In the genomic region with DNA sequence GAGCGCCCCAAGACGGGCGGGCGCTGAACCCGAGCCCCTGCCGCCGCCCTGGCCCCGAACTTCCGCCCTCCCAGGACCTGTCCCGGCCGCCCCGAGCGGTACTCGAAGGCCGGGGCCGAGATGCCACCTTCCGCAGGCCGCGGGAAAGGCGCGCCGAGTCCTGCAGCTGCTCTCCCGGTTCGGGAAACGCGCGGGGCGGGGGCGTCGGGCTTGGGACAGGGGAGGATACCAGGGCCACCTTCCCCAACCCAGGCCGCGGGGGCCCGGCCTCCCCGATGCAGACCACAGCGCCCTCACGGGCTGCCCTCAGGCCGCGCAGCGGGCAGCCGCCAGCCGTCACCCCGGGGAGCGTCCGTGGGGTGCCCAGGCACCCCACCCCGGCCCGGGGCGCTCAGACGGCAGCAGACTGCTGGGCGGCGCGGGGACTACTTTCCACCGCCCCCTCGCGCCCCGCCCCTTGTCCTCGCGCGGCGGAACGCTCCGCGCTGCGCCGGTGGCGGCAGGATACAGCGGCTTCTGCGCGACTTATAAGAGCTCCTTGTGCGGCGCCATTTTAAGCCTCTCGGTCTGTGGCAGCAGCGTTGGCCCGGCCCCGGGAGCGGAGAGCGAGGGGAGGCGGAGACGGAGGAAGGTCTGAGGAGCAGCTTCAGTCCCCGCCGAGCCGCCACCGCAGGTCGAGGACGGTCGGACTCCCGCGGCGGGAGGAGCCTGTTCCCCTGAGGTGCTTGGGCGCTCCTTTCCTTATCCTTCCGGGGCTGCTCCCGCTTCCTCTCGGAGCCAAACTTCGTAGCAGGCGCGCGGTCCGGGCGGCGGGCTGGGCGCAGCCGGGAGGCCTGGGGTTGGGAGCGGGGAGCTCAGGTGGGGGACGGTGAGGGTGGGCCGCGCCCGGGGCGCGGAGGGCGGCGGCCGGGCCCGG, we compare ENCODE assay signal across 1 cellular context.
TF ChIP-seq lines count a peak whose summit lies in the region.

A gene (plus strand): TSS at position 556 of the 916 bp plus-strand sequence. CDS start 24,564 bp downstream, outside the sequence.

TF ChIP-seq in K562, 482 proteins besides CTCF, POLR2A, EP300 and RAD21 (continued from another document and continues in another):
- TF ChIP-seq, protein P1, sequence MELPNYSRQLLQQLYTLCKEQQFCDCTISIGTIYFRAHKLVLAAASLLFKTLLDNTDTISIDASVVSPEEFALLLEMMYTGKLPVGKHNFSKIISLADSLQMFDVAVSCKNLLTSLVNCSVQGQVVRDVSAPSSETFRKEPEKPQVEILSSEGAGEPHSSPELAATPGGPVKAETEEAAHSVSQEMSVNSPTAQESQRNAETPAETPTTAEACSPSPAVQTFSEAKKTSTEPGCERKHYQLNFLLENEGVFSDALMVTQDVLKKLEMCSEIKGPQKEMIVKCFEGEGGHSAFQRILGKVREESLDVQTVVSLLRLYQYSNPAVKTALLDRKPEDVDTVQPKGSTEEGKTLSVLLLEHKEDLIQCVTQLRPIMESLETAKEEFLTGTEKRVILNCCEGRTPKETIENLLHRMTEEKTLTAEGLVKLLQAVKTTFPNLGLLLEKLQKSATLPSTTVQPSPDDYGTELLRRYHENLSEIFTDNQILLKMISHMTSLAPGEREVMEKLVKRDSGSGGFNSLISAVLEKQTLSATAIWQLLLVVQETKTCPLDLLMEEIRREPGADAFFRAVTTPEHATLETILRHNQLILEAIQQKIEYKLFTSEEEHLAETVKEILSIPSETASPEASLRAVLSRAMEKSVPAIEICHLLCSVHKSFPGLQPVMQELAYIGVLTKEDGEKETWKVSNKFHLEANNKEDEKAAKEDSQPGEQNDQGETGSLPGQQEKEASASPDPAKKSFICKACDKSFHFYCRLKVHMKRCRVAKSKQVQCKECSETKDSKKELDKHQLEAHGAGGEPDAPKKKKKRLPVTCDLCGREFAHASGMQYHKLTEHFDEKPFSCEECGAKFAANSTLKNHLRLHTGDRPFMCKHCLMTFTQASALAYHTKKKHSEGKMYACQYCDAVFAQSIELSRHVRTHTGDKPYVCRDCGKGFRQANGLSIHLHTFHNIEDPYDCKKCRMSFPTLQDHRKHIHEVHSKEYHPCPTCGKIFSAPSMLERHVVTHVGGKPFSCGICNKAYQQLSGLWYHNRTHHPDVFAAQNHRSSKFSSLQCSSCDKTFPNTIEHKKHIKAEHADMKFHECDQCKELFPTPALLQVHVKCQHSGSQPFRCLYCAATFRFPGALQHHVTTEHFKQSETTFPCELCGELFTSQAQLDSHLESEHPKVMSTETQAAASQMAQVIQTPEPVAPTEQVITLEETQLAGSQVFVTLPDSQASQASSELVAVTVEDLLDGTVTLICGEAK (IDR thresholded peaks at IDR 0.05) = peak; percentile 66
- TF ChIP-seq, protein P1 (CRISPR knock-in tag; IDR thresholded peaks at IDR 0.05) = no peak
- TF ChIP-seq CAMTA2 (CRISPR knock-in tag; conservative IDR thresholded peaks at IDR 0.05) = peak; percentile 56; the same call in 1 of the 2 replicates
- TF ChIP-seq, protein P2, sequence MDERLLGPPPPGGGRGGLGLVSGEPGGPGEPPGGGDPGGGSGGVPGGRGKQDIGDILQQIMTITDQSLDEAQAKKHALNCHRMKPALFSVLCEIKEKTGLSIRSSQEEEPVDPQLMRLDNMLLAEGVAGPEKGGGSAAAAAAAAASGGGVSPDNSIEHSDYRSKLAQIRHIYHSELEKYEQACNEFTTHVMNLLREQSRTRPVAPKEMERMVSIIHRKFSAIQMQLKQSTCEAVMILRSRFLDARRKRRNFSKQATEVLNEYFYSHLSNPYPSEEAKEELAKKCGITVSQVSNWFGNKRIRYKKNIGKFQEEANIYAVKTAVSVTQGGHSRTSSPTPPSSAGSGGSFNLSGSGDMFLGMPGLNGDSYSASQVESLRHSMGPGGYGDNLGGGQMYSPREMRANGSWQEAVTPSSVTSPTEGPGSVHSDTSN (CRISPR knock-in tag; IDR thresholded peaks at IDR 0.05; ENCODE audit: low read depth) = no peak
- TF ChIP-seq, protein P2 (tag; conservative IDR thresholded peaks at IDR 0.05; ENCODE audit: low read depth) = no peak
- TF ChIP-seq ETS2 (tag; IDR thresholded peaks at IDR 0.05; ENCODE audit: borderline replicate concordance, poor library complexity, severe bottlenecking) = no peak
- no peak for TF ChIP-seq ZKSCAN8 (CRISPR knock-in tag; IDR thresholded peaks at IDR 0.05)
- 0 out of 2 replicates have a peak, but pooled peaks have one; percentile 14 for TF ChIP-seq ZNF41 (CRISPR knock-in tag; conservative IDR thresholded peaks at IDR 0.05)
- TF ChIP-seq HEY1 (CRISPR knock-in tag; IDR thresholded peaks at IDR 0.05; ENCODE audit: borderline replicate concordance) = no peak; the same call in 1 of the 2 replicates
- peak; percentile 79; the same call in 1 of the 2 replicates for TF ChIP-seq KAT8 (IDR thresholded peaks at IDR 0.05; ENCODE audit: low read depth)
- no peak for TF ChIP-seq SRSF7 (optimal IDR thresholded peaks at IDR 0.05; ENCODE audit: low read depth, low read length)
- peak; percentile 87 for TF ChIP-seq MYC (IDR thresholded peaks at IDR 0.05; ENCODE audit: low read depth, low read length)
- TF ChIP-seq MYC (CRISPR knock-in tag; IDR thresholded peaks at IDR 0.05; ENCODE audit: borderline replicate concordance, low read depth) = peak; percentile 85
- TF ChIP-seq JUND (IDR thresholded peaks at IDR 0.05; ENCODE audit: borderline replicate concordance, low read depth, low read length) = peak; percentile 70
- peak; percentile 49; the same call in 1 of the 3 replicates for TF ChIP-seq JUND (tag; IDR thresholded peaks at IDR 0.05; ENCODE audit: borderline replicate concordance, low read depth, low read length)
- TF ChIP-seq HSF4 (CRISPR knock-in tag; IDR thresholded peaks at IDR 0.05; ENCODE audit: borderline replicate concordance) = no peak
- peak; percentile 78 for TF ChIP-seq CREB1 (IDR thresholded peaks at IDR 0.05)
- peak; percentile 65; the same call in 1 of the 2 replicates for TF ChIP-seq CREB1 (CRISPR knock-in tag; IDR thresholded peaks at IDR 0.05)
- no peak for TF ChIP-seq ZNF583 (CRISPR knock-in tag; IDR thresholded peaks at IDR 0.05)
- TF ChIP-seq, protein P3, sequence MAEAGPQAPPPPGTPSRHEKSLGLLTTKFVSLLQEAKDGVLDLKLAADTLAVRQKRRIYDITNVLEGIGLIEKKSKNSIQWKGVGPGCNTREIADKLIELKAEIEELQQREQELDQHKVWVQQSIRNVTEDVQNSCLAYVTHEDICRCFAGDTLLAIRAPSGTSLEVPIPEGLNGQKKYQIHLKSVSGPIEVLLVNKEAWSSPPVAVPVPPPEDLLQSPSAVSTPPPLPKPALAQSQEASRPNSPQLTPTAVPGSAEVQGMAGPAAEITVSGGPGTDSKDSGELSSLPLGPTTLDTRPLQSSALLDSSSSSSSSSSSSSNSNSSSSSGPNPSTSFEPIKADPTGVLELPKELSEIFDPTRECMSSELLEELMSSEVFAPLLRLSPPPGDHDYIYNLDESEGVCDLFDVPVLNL (CRISPR knock-in tag; IDR thresholded peaks at IDR 0.05; ENCODE audit: low read depth) = 0 out of 2 replicates have a peak, but pooled peaks have one; percentile 81
- TF ChIP-seq POLR2AphosphoS5 (IDR thresholded peaks at IDR 0.05; ENCODE audit: control insufficient read depth, insufficient read depth, low read depth, low read length) = peak; percentile 99
- TF ChIP-seq NFRKB (IDR thresholded peaks at IDR 0.05; ENCODE audit: low read depth) = peak; percentile 99
- no peak for TF ChIP-seq ZNF79 (CRISPR knock-in tag; IDR thresholded peaks at IDR 0.05; ENCODE audit: low read depth)
- no peak for TF ChIP-seq WHSC1 (IDR thresholded peaks at IDR 0.05; ENCODE audit: low read length)
- TF ChIP-seq HLTF (IDR thresholded peaks at IDR 0.05) = peak; percentile 70; the same call in 1 of the 2 replicates
- no peak for TF ChIP-seq ZNF12 (CRISPR knock-in tag; IDR thresholded peaks at IDR 0.05)
- 0 out of 2 replicates have a peak, but pooled peaks have one; percentile 62 for TF ChIP-seq FOXJ2 (tag; IDR thresholded peaks at IDR 0.05)
- 0 out of 2 replicates have a peak, but pooled peaks have one; percentile 76 for TF ChIP-seq CHCHD3 (CRISPR knock-in tag; IDR thresholded peaks at IDR 0.05)
- TF ChIP-seq HNRNPL (IDR thresholded peaks at IDR 0.05; ENCODE audit: low read depth, low read length) = peak; percentile 74; the same call in 1 of the 2 replicates
- peak; percentile 83 for TF ChIP-seq L3MBTL2 (IDR thresholded peaks at IDR 0.05)
- TF ChIP-seq, protein P4, sequence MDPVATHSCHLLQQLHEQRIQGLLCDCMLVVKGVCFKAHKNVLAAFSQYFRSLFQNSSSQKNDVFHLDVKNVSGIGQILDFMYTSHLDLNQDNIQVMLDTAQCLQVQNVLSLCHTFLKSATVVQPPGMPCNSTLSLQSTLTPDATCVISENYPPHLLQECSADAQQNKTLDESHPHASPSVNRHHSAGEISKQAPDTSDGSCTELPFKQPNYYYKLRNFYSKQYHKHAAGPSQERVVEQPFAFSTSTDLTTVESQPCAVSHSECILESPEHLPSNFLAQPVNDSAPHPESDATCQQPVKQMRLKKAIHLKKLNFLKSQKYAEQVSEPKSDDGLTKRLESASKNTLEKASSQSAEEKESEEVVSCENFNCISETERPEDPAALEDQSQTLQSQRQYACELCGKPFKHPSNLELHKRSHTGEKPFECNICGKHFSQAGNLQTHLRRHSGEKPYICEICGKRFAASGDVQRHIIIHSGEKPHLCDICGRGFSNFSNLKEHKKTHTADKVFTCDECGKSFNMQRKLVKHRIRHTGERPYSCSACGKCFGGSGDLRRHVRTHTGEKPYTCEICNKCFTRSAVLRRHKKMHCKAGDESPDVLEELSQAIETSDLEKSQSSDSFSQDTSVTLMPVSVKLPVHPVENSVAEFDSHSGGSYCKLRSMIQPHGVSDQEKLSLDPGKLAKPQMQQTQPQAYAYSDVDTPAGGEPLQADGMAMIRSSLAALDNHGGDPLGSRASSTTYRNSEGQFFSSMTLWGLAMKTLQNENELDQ (CRISPR knock-in tag; IDR thresholded peaks at IDR 0.05; ENCODE audit: borderline replicate concordance) = no peak; the same call in 1 of the 2 replicates
- TF ChIP-seq GABPB1 (CRISPR knock-in tag; IDR thresholded peaks at IDR 0.05) = peak; percentile 71; the same call in 1 of the 2 replicates
- TF ChIP-seq, protein P5, sequence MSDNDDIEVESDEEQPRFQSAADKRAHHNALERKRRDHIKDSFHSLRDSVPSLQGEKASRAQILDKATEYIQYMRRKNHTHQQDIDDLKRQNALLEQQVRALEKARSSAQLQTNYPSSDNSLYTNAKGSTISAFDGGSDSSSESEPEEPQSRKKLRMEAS (CRISPR knock-in tag; IDR thresholded peaks at IDR 0.05) = peak; percentile 82
- TF ChIP-seq, protein P6, sequence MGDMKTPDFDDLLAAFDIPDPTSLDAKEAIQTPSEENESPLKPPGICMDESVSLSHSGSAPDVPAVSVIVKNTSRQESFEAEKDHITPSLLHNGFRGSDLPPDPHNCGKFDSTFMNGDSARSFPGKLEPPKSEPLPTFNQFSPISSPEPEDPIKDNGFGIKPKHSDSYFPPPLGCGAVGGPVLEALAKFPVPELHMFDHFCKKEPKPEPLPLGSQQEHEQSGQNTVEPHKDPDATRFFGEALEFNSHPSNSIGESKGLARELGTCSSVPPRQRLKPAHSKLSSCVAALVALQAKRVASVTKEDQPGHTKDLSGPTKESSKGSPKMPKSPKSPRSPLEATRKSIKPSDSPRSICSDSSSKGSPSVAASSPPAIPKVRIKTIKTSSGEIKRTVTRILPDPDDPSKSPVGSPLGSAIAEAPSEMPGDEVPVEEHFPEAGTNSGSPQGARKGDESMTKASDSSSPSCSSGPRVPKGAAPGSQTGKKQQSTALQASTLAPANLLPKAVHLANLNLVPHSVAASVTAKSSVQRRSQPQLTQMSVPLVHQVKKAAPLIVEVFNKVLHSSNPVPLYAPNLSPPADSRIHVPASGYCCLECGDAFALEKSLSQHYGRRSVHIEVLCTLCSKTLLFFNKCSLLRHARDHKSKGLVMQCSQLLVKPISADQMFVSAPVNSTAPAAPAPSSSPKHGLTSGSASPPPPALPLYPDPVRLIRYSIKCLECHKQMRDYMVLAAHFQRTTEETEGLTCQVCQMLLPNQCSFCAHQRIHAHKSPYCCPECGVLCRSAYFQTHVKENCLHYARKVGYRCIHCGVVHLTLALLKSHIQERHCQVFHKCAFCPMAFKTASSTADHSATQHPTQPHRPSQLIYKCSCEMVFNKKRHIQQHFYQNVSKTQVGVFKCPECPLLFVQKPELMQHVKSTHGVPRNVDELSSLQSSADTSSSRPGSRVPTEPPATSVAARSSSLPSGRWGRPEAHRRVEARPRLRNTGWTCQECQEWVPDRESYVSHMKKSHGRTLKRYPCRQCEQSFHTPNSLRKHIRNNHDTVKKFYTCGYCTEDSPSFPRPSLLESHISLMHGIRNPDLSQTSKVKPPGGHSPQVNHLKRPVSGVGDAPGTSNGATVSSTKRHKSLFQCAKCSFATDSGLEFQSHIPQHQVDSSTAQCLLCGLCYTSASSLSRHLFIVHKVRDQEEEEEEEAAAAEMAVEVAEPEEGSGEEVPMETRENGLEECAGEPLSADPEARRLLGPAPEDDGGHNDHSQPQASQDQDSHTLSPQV (IDR thresholded peaks at IDR 0.05) = peak; percentile 65
- peak; percentile 88; the same call in 1 of the 2 replicates for TF ChIP-seq PTBP1 (IDR thresholded peaks at IDR 0.05; ENCODE audit: low read depth, low read length)
- TF ChIP-seq ZNF589 (CRISPR knock-in tag; IDR thresholded peaks at IDR 0.05; ENCODE audit: low read depth) = no peak
- no peak for TF ChIP-seq ZNF551 (CRISPR knock-in tag; IDR thresholded peaks at IDR 0.05)
